1 cellular context compared by ENCODE assay signal in genomic region chr1:113874017-113874879, GRCh38.
TF ChIP-seq lines count a peak whose summit lies in the region.

No MANE protein-coding gene starts in this region.

TF ChIP-seq in GM12878, 131 proteins besides CTCF, POLR2A, EP300 and RAD21 (continued from another document):
- TF ChIP-seq GABPA (IDR thresholded peaks at IDR 0.05; ENCODE audit: low read depth) (no peak), GATAD2B (conservative IDR thresholded peaks at IDR 0.05; ENCODE audit: low read depth) (no peak), SIX5 (IDR thresholded peaks at IDR 0.05; ENCODE audit: low read depth, low read length, severe bottlenecking) (no peak), RUNX3 (IDR thresholded peaks at IDR 0.05; ENCODE audit: low read length) (peak; percentile 57), YY1 (IDR thresholded peaks at IDR 0.05; ENCODE audit: low read depth, low read length) (no peak), IKZF2 (IDR thresholded peaks at IDR 0.05) (peak; percentile 72 to 79), ATF7 (IDR thresholded peaks at IDR 0.05; ENCODE audit: low read depth) (0 out of 2 replicates have a peak, but pooled peaks have one; percentile 36), BHLHE40 (IDR thresholded peaks at IDR 0.05; ENCODE audit: borderline replicate concordance in 1 of 2, low read depth in 2 of 2, low read length in 1 of 2) (peak; percentile 46 to 48; a peak in 2 of 4 replicates), RFX5 (IDR thresholded peaks at IDR 0.05; ENCODE audit: low read depth, low read length) (no peak), RB1 (IDR thresholded peaks at IDR 0.05; ENCODE audit: borderline replicate concordance) (no peak), MEF2A (IDR thresholded peaks at IDR 0.05; ENCODE audit: insufficient read depth, low read depth, low read length) (0 out of 2 replicates have a peak, but pooled peaks have one; percentile 17), EED (IDR thresholded peaks at IDR 0.05; ENCODE audit: low read depth) (0 out of 2 replicates have a peak, but pooled peaks have one; percentile 37), TCF12 (IDR thresholded peaks at IDR 0.05; ENCODE audit: low read depth, low read length) (0 out of 2 replicates have a peak, but pooled peaks have one; percentile 13), STAT3 (IDR thresholded peaks at IDR 0.05; ENCODE audit: low read depth, low read length) (no peak)
- TF ChIP-seq, protein P1, sequence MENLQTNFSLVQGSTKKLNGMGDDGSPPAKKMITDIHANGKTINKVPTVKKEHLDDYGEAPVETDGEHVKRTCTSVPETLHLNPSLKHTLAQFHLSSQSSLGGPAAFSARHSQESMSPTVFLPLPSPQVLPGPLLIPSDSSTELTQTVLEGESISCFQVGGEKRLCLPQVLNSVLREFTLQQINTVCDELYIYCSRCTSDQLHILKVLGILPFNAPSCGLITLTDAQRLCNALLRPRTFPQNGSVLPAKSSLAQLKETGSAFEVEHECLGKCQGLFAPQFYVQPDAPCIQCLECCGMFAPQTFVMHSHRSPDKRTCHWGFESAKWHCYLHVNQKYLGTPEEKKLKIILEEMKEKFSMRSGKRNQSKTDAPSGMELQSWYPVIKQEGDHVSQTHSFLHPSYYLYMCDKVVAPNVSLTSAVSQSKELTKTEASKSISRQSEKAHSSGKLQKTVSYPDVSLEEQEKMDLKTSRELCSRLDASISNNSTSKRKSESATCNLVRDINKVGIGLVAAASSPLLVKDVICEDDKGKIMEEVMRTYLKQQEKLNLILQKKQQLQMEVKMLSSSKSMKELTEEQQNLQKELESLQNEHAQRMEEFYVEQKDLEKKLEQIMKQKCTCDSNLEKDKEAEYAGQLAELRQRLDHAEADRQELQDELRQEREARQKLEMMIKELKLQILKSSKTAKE (IDR thresholded peaks at IDR 0.05; ENCODE audit: low read depth, poor library complexity, severe bottlenecking), result peak; percentile 56
- TF ChIP-seq, protein P2, sequence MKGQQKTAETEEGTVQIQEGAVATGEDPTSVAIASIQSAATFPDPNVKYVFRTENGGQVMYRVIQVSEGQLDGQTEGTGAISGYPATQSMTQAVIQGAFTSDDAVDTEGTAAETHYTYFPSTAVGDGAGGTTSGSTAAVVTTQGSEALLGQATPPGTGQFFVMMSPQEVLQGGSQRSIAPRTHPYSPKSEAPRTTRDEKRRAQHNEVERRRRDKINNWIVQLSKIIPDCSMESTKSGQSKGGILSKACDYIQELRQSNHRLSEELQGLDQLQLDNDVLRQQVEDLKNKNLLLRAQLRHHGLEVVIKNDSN (IDR thresholded peaks at IDR 0.05; ENCODE audit: borderline replicate concordance, extremely low read length, insufficient read depth, low read depth, low read length), result peak; percentile 21
- TF ChIP-seq, protein P3, sequence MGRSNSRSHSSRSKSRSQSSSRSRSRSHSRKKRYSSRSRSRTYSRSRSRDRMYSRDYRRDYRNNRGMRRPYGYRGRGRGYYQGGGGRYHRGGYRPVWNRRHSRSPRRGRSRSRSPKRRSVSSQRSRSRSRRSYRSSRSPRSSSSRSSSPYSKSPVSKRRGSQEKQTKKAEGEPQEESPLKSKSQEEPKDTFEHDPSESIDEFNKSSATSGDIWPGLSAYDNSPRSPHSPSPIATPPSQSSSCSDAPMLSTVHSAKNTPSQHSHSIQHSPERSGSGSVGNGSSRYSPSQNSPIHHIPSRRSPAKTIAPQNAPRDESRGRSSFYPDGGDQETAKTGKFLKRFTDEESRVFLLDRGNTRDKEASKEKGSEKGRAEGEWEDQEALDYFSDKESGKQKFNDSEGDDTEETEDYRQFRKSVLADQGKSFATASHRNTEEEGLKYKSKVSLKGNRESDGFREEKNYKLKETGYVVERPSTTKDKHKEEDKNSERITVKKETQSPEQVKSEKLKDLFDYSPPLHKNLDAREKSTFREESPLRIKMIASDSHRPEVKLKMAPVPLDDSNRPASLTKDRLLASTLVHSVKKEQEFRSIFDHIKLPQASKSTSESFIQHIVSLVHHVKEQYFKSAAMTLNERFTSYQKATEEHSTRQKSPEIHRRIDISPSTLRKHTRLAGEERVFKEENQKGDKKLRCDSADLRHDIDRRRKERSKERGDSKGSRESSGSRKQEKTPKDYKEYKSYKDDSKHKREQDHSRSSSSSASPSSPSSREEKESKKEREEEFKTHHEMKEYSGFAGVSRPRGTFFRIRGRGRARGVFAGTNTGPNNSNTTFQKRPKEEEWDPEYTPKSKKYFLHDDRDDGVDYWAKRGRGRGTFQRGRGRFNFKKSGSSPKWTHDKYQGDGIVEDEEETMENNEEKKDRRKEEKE (IDR thresholded peaks at IDR 0.05), result no peak
- TF ChIP-seq, protein P4, sequence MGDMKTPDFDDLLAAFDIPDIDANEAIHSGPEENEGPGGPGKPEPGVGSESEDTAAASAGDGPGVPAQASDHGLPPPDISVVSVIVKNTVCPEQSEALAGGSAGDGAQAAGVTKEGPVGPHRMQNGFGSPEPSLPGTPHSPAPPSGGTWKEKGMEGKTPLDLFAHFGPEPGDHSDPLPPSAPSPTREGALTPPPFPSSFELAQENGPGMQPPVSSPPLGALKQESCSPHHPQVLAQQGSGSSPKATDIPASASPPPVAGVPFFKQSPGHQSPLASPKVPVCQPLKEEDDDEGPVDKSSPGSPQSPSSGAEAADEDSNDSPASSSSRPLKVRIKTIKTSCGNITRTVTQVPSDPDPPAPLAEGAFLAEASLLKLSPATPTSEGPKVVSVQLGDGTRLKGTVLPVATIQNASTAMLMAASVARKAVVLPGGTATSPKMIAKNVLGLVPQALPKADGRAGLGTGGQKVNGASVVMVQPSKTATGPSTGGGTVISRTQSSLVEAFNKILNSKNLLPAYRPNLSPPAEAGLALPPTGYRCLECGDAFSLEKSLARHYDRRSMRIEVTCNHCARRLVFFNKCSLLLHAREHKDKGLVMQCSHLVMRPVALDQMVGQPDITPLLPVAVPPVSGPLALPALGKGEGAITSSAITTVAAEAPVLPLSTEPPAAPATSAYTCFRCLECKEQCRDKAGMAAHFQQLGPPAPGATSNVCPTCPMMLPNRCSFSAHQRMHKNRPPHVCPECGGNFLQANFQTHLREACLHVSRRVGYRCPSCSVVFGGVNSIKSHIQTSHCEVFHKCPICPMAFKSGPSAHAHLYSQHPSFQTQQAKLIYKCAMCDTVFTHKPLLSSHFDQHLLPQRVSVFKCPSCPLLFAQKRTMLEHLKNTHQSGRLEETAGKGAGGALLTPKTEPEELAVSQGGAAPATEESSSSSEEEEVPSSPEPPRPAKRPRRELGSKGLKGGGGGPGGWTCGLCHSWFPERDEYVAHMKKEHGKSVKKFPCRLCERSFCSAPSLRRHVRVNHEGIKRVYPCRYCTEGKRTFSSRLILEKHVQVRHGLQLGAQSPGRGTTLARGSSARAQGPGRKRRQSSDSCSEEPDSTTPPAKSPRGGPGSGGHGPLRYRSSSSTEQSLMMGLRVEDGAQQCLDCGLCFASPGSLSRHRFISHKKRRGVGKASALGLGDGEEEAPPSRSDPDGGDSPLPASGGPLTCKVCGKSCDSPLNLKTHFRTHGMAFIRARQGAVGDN (IDR thresholded peaks at IDR 0.05), result 0 out of 2 replicates have a peak, but pooled peaks have one; percentile 11
TF ChIP-seq in GM12878: peak in this region for 26.
